ENCODE assay signal across 23 cellular contexts in the genomic region with DNA sequence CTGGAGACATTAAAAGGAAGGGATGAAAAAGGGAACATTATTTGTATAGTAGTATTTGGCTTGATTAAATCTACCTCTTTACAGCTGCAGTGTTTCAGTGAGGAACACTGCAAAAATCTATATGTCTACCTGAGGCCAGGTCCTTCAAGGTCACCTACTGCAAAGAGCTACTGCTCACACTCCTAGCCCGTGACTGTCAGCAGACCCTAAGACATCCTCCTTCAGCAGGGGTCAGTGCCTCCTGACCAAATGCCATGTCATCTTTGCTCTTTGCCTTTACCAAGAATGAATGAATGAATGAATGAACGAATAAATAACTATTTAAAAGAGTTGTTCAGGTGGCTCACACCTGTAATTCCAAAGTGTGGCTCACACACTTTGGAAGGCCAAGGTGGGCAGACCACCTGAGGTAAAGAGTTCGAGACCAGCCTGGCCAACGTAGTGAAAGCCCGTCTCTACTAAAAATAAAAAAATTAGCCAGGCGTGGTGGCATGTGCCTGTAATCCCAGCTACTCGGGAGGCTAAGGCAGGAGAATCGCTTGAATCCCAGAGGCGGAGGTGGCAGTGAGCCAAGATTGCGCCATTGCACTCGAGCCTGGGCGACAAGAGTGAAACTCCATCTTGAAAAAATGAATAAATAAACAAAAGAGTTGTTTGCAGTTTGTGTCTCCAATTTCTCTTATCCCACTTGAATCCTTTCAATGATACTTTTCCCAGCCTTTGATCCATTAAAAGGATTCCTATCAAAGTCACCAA.
"Had no signal": no experiment of that assay in that cellular context is flagged by ENCODE, and none has a peak within 500 bp of the region (broad histone marks: within the 10 kb centered on the region; RNA-seq: fewer than 3 reads in every experiment).

No MANE protein-coding gene starts in this region.

- ATAC-seq: activated CD8-positive, alpha-beta T cell treated with anti-CD3 and anti-CD28 coated beads for 36 hours; activated naive CD8-positive, alpha-beta T cell treated with anti-CD3 and anti-CD28 coated beads, Interleukin-2, amount 50 U/mL, for 24 hours; activated T-cell treated with anti-CD3 and anti-CD28 coated beads, Interleukin-2, amount 50 U/mL, for 4 hours; effector memory CD8-positive, alpha-beta T cell; left colon; psoas muscle; right cardiac atrium; T-cell had no signal

- H3K4me3 Mint-ChIP-seq: activated CD4-positive, alpha-beta T cell treated with anti-CD3 and anti-CD28 coated beads, Interleukin-2, amount 10 ng/mL, durations not matched to agents 24 days and 14 days; activated CD8-positive, alpha-beta T cell treated with anti-CD3 and anti-CD28 coated beads for 36 hours; activated naive CD4-positive, alpha-beta T cell treated with anti-CD3 and anti-CD28 coated beads, Interleukin-2, amount 10 ng/mL, durations not matched to agents 7 days and 5 days; activated naive CD8-positive, alpha-beta T cell treated with anti-CD3 and anti-CD28 coated beads, Interleukin-2, amount 50 U/mL, for 24 hours; activated T-cell treated with anti-CD3 and anti-CD28 coated beads, Interleukin-2, amount 50 U/mL, for 4 hours; brain; effector memory CD8-positive, alpha-beta T cell; neural crest cell; T-cell had no signal

- DNase-seq: activated CD4-positive, alpha-beta T cell treated with anti-CD3 and anti-CD28 coated beads, Interleukin-2, amount 10 ng/mL, durations not matched to agents 24 days and 14 days; activated CD8-positive, alpha-beta T cell treated with anti-CD3 and anti-CD28 coated beads for 36 hours; activated effector memory CD4-positive, alpha-beta T cell treated with Interleukin-2 at 50 U/mL for 16 hours; activated naive CD4-positive, alpha-beta T cell treated with anti-CD3 and anti-CD28 coated beads, Interleukin-2, amount 10 ng/mL, durations not matched to agents 7 days and 5 days; activated naive CD8-positive, alpha-beta T cell treated with anti-CD3 and anti-CD28 coated beads, Interleukin-2, amount 50 U/mL, for 24 hours; activated T-cell treated with anti-CD3 and anti-CD28 coated beads, Interleukin-2, amount 50 U/mL, for 4 hours; anterior cingulate cortex; caudate nucleus; effector memory CD8-positive, alpha-beta T cell; glutamatergic neuron; hypothalamus; islet precursor cell; left colon; psoas muscle; right cardiac atrium; small intestine; stimulated activated CD4-positive, alpha-beta T cell treated with anti-CD3 and anti-CD28 coated beads, Interleukin-4, amount 100 ng/mL, for 1 hour; T-cell; T-helper 9 cell had no signal

- H3K4me1 ChIP-seq: psoas muscle had no signal

- H3K9me3 ChIP-seq: psoas muscle, thoracic aorta had no signal

- H3K36me3 ChIP-seq: thoracic aorta had no signal

- H3K4me1 Mint-ChIP-seq: activated CD4-positive, alpha-beta T cell treated with anti-CD3 and anti-CD28 coated beads, Interleukin-2, amount 10 ng/mL, durations not matched to agents 24 days and 14 days; activated naive CD4-positive, alpha-beta T cell treated with anti-CD3 and anti-CD28 coated beads, Interleukin-2, amount 10 ng/mL, durations not matched to agents 7 days and 5 days; activated naive CD8-positive, alpha-beta T cell treated with anti-CD3 and anti-CD28 coated beads, Interleukin-2, amount 50 U/mL, for 24 hours; brain; neural crest cell; T-cell had no signal

- H3K4me3 ChIP-seq: psoas muscle, thoracic aorta had no signal

- FAIRE-seq: small intestine had no signal

- H3K27ac Mint-ChIP-seq: activated CD4-positive, alpha-beta T cell treated with anti-CD3 and anti-CD28 coated beads, Interleukin-2, amount 10 ng/mL, durations not matched to agents 24 days and 14 days; activated CD8-positive, alpha-beta T cell treated with anti-CD3 and anti-CD28 coated beads for 36 hours; activated naive CD4-positive, alpha-beta T cell treated with anti-CD3 and anti-CD28 coated beads, Interleukin-2, amount 10 ng/mL, durations not matched to agents 7 days and 5 days; activated naive CD8-positive, alpha-beta T cell treated with anti-CD3 and anti-CD28 coated beads, Interleukin-2, amount 50 U/mL, for 24 hours; brain; effector memory CD8-positive, alpha-beta T cell; T-cell had no signal

- H3K9me3 Mint-ChIP-seq: activated CD4-positive, alpha-beta T cell treated with anti-CD3 and anti-CD28 coated beads, Interleukin-2, amount 10 ng/mL, durations not matched to agents 24 days and 14 days; activated CD8-positive, alpha-beta T cell treated with anti-CD3 and anti-CD28 coated beads for 36 hours; activated naive CD4-positive, alpha-beta T cell treated with anti-CD3 and anti-CD28 coated beads, Interleukin-2, amount 10 ng/mL, durations not matched to agents 7 days and 5 days; activated naive CD8-positive, alpha-beta T cell treated with anti-CD3 and anti-CD28 coated beads, Interleukin-2, amount 50 U/mL, for 24 hours; activated T-cell treated with anti-CD3 and anti-CD28 coated beads, Interleukin-2, amount 50 U/mL, for 4 hours; brain; neural crest cell; T-cell had no signal

- H3K36me3 Mint-ChIP-seq: activated naive CD4-positive, alpha-beta T cell treated with anti-CD3 and anti-CD28 coated beads, Interleukin-2, amount 10 ng/mL, durations not matched to agents 7 days and 5 days; brain; T-cell had no signal

- H3K27me3 ChIP-seq: foreskin keratinocyte had no signal

- H3K27me3 Mint-ChIP-seq: activated CD4-positive, alpha-beta T cell treated with anti-CD3 and anti-CD28 coated beads, Interleukin-2, amount 10 ng/mL, durations not matched to agents 24 days and 14 days; activated CD8-positive, alpha-beta T cell treated with anti-CD3 and anti-CD28 coated beads for 36 hours; activated naive CD4-positive, alpha-beta T cell treated with anti-CD3 and anti-CD28 coated beads, Interleukin-2, amount 10 ng/mL, durations not matched to agents 7 days and 5 days; activated naive CD8-positive, alpha-beta T cell treated with anti-CD3 and anti-CD28 coated beads, Interleukin-2, amount 50 U/mL, for 24 hours; brain; effector memory CD8-positive, alpha-beta T cell; T-cell had no signal

- H3K27ac ChIP-seq: foreskin keratinocyte, psoas muscle, thoracic aorta had no signal
